1 cellular context compared by ENCODE assay signal in the genomic region with DNA sequence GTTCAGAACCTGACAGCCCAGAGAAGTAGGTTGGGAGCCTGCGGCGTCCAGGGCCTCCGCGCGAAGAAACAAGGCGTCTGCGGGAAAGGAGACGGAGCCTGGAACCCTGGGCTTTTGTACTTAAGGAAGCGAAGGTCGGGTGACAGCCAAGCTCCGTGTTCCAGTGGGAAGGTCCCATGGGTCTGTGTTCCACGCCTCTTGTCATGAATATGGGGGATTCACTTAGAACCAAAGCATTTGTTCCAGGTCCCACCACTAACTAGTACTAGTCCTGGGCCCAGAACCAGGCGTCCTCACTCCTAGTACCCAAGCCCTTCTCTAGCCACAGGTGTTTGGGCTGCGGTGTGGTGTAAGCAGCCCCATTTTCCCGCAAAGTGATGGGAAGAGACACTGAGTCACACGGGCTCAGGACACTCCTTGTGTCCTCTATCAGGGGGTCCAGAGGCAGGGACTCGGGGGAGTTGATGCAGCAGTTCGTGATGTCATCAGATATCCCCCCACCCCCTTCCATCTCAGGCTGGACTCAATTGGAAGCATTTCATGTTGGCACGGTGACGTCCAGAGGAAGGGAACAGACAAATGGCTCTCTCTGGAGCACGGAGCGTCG.
A peak's percentile ranks its signal among the peaks of the same experiment; 100 is the strongest.
TF ChIP-seq lines count a peak whose summit lies in the region.

No MANE protein-coding gene starts in this region.

TF ChIP-seq in HepG2, 621 proteins besides CTCF, POLR2A, EP300 and RAD21:
- 0 out of 2 replicates have a peak, but pooled peaks have one; percentile 1 for TF ChIP-seq DMAP1 (CRISPR knock-in tag; IDR thresholded peaks at IDR 0.05)
